In genomic region chr17:20954794-20955193, GRCh38 we compare ENCODE assay signal across 1 cellular context.
TF ChIP-seq lines count a peak whose summit lies in the region.

No MANE protein-coding gene starts in this region.

TF ChIP-seq in HepG2, 621 proteins besides CTCF, POLR2A, EP300 and RAD21:
- no peak for TF ChIP-seq SNRNP70 (IDR thresholded peaks at IDR 0.05; ENCODE audit: low read depth, low read length)
- TF ChIP-seq FOXA3 (CRISPR knock-in tag; IDR thresholded peaks at IDR 0.05), result no peak
- no peak for TF ChIP-seq ZNF224 (CRISPR knock-in tag; IDR thresholded peaks at IDR 0.05)
- no peak for TF ChIP-seq ZNF576 (CRISPR knock-in tag; IDR thresholded peaks at IDR 0.05)
- TF ChIP-seq BCL6 (CRISPR knock-in tag; IDR thresholded peaks at IDR 0.05), result no peak
- no peak for TF ChIP-seq HDAC1 (CRISPR knock-in tag; IDR thresholded peaks at IDR 0.05)
- TF ChIP-seq ZNF652 (CRISPR knock-in tag; IDR thresholded peaks at IDR 0.05; ENCODE audit: borderline replicate concordance, low read depth), result no peak
- TF ChIP-seq ZNF607 (CRISPR knock-in tag; IDR thresholded peaks at IDR 0.05; ENCODE audit: borderline replicate concordance), result no peak
- TF ChIP-seq ZNF407 (CRISPR knock-in tag; IDR thresholded peaks at IDR 0.05; ENCODE audit: not compliant biosample characterization), result no peak
